Comparison of ENCODE assay signal across 8 cellular contexts in genomic region chr9:37903581-37903830, GRCh38. TPM values are rescaled to one million over a fixed set of nuclear protein-coding genes. Genes with fewer than 3 reads are reported as not detected.
DNase-seq lines count a peak whose midpoint lies in the region; ATAC-seq, FAIRE-seq and TF ChIP-seq lines count a peak whose summit lies in the region.

No MANE protein-coding gene starts in this region.

- H3K9ac ChIP-seq in HUES64 (ENCODE audit: low read depth, low read length) (peak overlapping the region; percentile 77), adipocyte (ENCODE audit: low read length) (peak overlapping the region; percentile 99), iPS-18a (ENCODE audit: low read length) (peak overlapping the region; percentile 67)

- peaks cover 0 to 2% of the 10 kb centered on the region in 2 donors for H3K27me3 Mint-ChIP-seq in CD4-positive, alpha-beta memory T cell
- H3K27me3 Mint-ChIP-seq in stimulated activated memory B cell treated with anti-CD40 and anti-IgM and Interleukin-4, amounts not matched to agents 10 μg/mL and 1 μg/mL and 100 μg/mL, for 72 hours, result no peaks in the 10 kb centered on the region

- peak overlapping the region; percentile 89 to 94 for H3K4me3 ChIP-seq in CD4-positive, alpha-beta memory T cell (ENCODE audit: low read length in 2 of 2)
- H3K4me3 ChIP-seq in HUES64 (ENCODE audit: low read length), result peak overlapping the region; percentile 77
- H3K4me3 ChIP-seq in adipocyte (ENCODE audit: low read length), result peak overlapping the region; percentile 100
- peak overlapping the region; percentile 94 for H3K4me3 ChIP-seq in iPS-18a (ENCODE audit: low read length)

- peaks cover 0 to 21% of the 10 kb centered on the region in 2 donors for H3K36me3 Mint-ChIP-seq in CD4-positive, alpha-beta memory T cell
- peaks cover 10% of the 10 kb centered on the region for H3K36me3 Mint-ChIP-seq in stimulated activated memory B cell treated with anti-CD40 and anti-IgM and Interleukin-4, amounts not matched to agents 10 μg/mL and 1 μg/mL and 100 μg/mL, for 72 hours

- H3K4me1 ChIP-seq in CD4-positive, alpha-beta memory T cell (ENCODE audit: insufficient read depth, low read length), result peaks cover 30% of the 10 kb centered on the region
- H3K4me1 ChIP-seq in HUES64 (ENCODE audit: insufficient read depth, low read length) (peaks cover 18% of the 10 kb centered on the region; the same call in 1 of the 2 replicates), adipocyte (ENCODE audit: control insufficient read depth, insufficient read depth, low read length) (peaks cover 41% of the 10 kb centered on the region), iPS-18a (ENCODE audit: control insufficient read depth, low read depth, low read length) (peaks cover 12% of the 10 kb centered on the region)

- H3K9me3 Mint-ChIP-seq in CD4-positive, alpha-beta memory T cell, result peaks cover 0 to 4% (median 0%) of the 10 kb centered on the region in 8 donors
- no peaks in the 10 kb centered on the region for H3K9me3 Mint-ChIP-seq in stimulated activated memory B cell treated with anti-CD40 and anti-IgM and Interleukin-4, amounts not matched to agents 10 μg/mL and 1 μg/mL and 100 μg/mL, for 72 hours

- peak overlapping the region; percentile 84 to 97 (median 89) for H3K27ac Mint-ChIP-seq in CD4-positive, alpha-beta memory T cell
- peak overlapping the region; percentile 95 for H3K27ac Mint-ChIP-seq in stimulated activated memory B cell treated with anti-CD40 and anti-IgM and Interleukin-4, amounts not matched to agents 10 μg/mL and 1 μg/mL and 100 μg/mL, for 72 hours

- CTCF ChIA-PET in CD4-positive, alpha-beta memory T cell (lab: Charles Lee; ENCODE audit: partially characterized antibody), result interaction anchor here (0.6 to 0.8 kb wide), 2 partner anchors 9 to 12 kb away, joined by 4 to 5 read pairs; no protein-coding TSS in a partner anchor

- no peaks in the 10 kb centered on the region for H3K27me3 ChIP-seq in CD4-positive, alpha-beta memory T cell (ENCODE audit: insufficient read depth, low read length)
- H3K27me3 ChIP-seq in HUES64 (ENCODE audit: insufficient read depth, low read length) (peaks cover 4% of the 10 kb centered on the region; the same call in 1 of the 2 replicates), adipocyte (replicated peaks; ENCODE audit: control insufficient read depth, insufficient read depth, low read length) (no peaks in the 10 kb centered on the region), iPS-18a (ENCODE audit: control insufficient read depth, insufficient read depth, low read length) (peaks cover 9% of the 10 kb centered on the region)

- no peaks in the 10 kb centered on the region for H3K9me3 ChIP-seq in CD4-positive, alpha-beta memory T cell (ENCODE audit: control insufficient read depth in 1 of 2, low read length in 2 of 2)
- H3K9me3 ChIP-seq in HUES64 (ENCODE audit: insufficient read depth, low read depth, low read length) (no peaks in the 10 kb centered on the region), adipocyte (ENCODE audit: control insufficient read depth, low read length) (no peaks in the 10 kb centered on the region), iPS-18a (ENCODE audit: control insufficient read depth, low read depth, low read length) (no peaks in the 10 kb centered on the region)

- DNase-seq in CD4-positive, alpha-beta memory T cell, result no peak
- peak; percentile 75 for DNase-seq in adipocyte (ENCODE audit: low read depth)
- no peak for DNase-seq in GM12891 (ENCODE audit: insufficient read length, low spot score)

- peak overlapping the region; percentile 82 to 94 (median 90) for H3K4me3 Mint-ChIP-seq in CD4-positive, alpha-beta memory T cell
- H3K4me3 Mint-ChIP-seq in stimulated activated memory B cell treated with anti-CD40 and anti-IgM and Interleukin-4, amounts not matched to agents 10 μg/mL and 1 μg/mL and 100 μg/mL, for 72 hours, result peak overlapping the region; percentile 97

- H3K36me3 ChIP-seq in CD4-positive, alpha-beta memory T cell (ENCODE audit: insufficient read depth, low read length), result peaks cover 8% of the 10 kb centered on the region
- peaks cover 10% of the 10 kb centered on the region for H3K36me3 ChIP-seq in HUES64 (ENCODE audit: insufficient read depth, low read length)
- H3K36me3 ChIP-seq in adipocyte (ENCODE audit: control insufficient read depth, insufficient read depth, low read length, severe bottlenecking), result peaks cover 17% of the 10 kb centered on the region
- H3K36me3 ChIP-seq in iPS-18a (ENCODE audit: control insufficient read depth, low read depth, low read length), result peaks cover 9% of the 10 kb centered on the region

- peak overlapping the region; percentile 75 for H3K27ac ChIP-seq in CD4-positive, alpha-beta memory T cell (ENCODE audit: low read depth, low read length)
- H3K27ac ChIP-seq in HUES64 (ENCODE audit: low read depth, low read length), result peak overlapping the region; percentile 56; the same call in 1 of the 2 replicates
- H3K27ac ChIP-seq in iPS-18a (ENCODE audit: low read length), result no peak overlapping the region

- intact Hi-C loops in CD4-positive, alpha-beta memory T cell (cut with micrococcal nuclease), result loop anchor here (5.0 kb wide), 4 partner anchors 36 to 311 kb away; partner anchors contain the start of genes DCAF10 and TOMM5

- peaks cover 12 to 39% (median 26%) of the 10 kb centered on the region in 4 donors for H3K4me1 Mint-ChIP-seq in CD4-positive, alpha-beta memory T cell
- H3K4me1 Mint-ChIP-seq in stimulated activated memory B cell treated with anti-CD40 and anti-IgM and Interleukin-4, amounts not matched to agents 10 μg/mL and 1 μg/mL and 100 μg/mL, for 72 hours, result peaks cover 16% of the 10 kb centered on the region

- no peak for FAIRE-seq in GM12891 (lab: Jason Lieb, UNC)

- POLR2A ChIA-PET in CD4-positive, alpha-beta memory T cell (lab: Charles Lee; ENCODE audit: partially characterized antibody), result interaction anchor here (1.4 kb wide), 1 partner anchor 103 kb away, joined by 6 read pairs; the partner anchor contains the start of gene DCAF10

- ATAC-seq in GM19467 (IDR thresholded peaks at IDR 0.05; ENCODE audit: unreplicated experiment) (peak; percentile 41), HG03280 (IDR thresholded peaks at IDR 0.05; ENCODE audit: unreplicated experiment) (no peak)
- ATAC-seq in stimulated activated memory B cell treated with anti-CD40 and anti-IgM and Interleukin-4, amounts not matched to agents 10 μg/mL and 1 μg/mL and 100 μg/mL, for 72 hours, result no peak

- TF ChIP-seq POLR2A in GM12891 (IDR thresholded peaks at IDR 0.05; ENCODE audit: low read depth, low read length), result no peak

- WGBS in HUES64, result under 1% methylated on average over 20 of the region's 20 CpGs

TF ChIP-seq in GM12891, 5 proteins besides CTCF, POLR2A, EP300 and RAD21:
- no peak for TF ChIP-seq TAF1 (IDR thresholded peaks at IDR 0.05; ENCODE audit: low read depth, low read length)

RNA-seq across cellular contexts. Expression of gene SLC25A51, which starts 0.4 kb away (rescaled TPM):
- 10 to 100 TPM; 40.2 to 43.3 TPM for total RNA-seq in CD4-positive, alpha-beta memory T cell
- polyA plus RNA-seq in CD4-positive, alpha-beta memory T cell, result 10 to 100 TPM in 1 of 2 donors, 1 to 10 TPM in 1; 8.0 to 13.9 TPM
- 7.2 TPM for polyA plus RNA-seq in HUES64 (2013, experiment 1 of 2)
- 11.0 TPM for polyA plus RNA-seq in HUES64 (2013, experiment 2 of 2)
- polyA plus RNA-seq in GM12891 (2012; ENCODE audit: low read depth, missing spikeins), result 6.9 TPM
